Comparison of ENCODE assay signal across 1 cellular context in the genomic region with DNA sequence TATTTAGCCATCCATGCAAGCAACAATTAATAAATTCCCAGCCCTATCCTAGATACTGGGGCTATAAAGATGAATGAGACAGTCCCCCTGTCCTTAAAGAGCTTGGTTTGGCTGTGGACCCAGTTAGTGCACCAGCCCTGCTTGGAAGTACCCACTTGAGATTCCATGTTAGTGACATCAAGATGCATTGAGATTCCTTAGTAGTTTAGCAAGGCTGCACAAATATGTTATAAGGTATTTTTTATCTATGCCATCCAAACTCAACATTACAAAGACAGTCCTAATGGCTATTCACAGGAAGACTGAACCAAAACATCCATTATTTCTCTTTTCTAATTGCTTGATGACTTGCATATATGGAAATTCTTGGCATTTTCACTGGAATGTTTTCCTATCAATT.
TF ChIP-seq lines count a peak whose summit lies in the region.

No MANE protein-coding gene starts in this region.

TF ChIP-seq in IMR-90, 13 proteins besides CTCF, POLR2A, EP300 and RAD21:
- no peak for TF ChIP-seq BHLHE40 (IDR thresholded peaks at IDR 0.05; ENCODE audit: low read depth, low read length)
- TF ChIP-seq RCOR1 (IDR thresholded peaks at IDR 0.05; ENCODE audit: insufficient replicate concordance, low read length): no peak
- TF ChIP-seq CEBPB (IDR thresholded peaks at IDR 0.05; ENCODE audit: low read depth, low read length): no peak
- no peak for TF ChIP-seq ELK1 (IDR thresholded peaks at IDR 0.05; ENCODE audit: borderline replicate concordance, low read depth, low read length)
- no peak for TF ChIP-seq NFE2L2 (IDR thresholded peaks at IDR 0.05; ENCODE audit: low read depth, low read length)
- TF ChIP-seq USF2 (IDR thresholded peaks at IDR 0.05; ENCODE audit: low read depth, low read length): no peak
- TF ChIP-seq MAFK (IDR thresholded peaks at IDR 0.05; ENCODE audit: low read depth, low read length): no peak
- no peak for TF ChIP-seq MXI1 (IDR thresholded peaks at IDR 0.05; ENCODE audit: borderline replicate concordance, low read depth, low read length)
- no peak for TF ChIP-seq SMC3 (IDR thresholded peaks at IDR 0.05; ENCODE audit: low read depth, low read length)
- TF ChIP-seq FOS (IDR thresholded peaks at IDR 0.05; ENCODE audit: low read depth, low read length): no peak
- TF ChIP-seq RFX5 (IDR thresholded peaks at IDR 0.05; ENCODE audit: low read depth, low read length): no peak
- TF ChIP-seq CHD1 (IDR thresholded peaks at IDR 0.05; ENCODE audit: low read depth, low read length): no peak
- no peak for TF ChIP-seq MAZ (IDR thresholded peaks at IDR 0.05; ENCODE audit: borderline replicate concordance, low read depth, low read length)
